In genomic region chr12:116434155-116435065, GRCh38 we compare ENCODE assay signal across 8 cellular contexts.
DNase-seq lines count a peak whose midpoint lies in the region; ATAC-seq and TF ChIP-seq lines count a peak whose summit lies in the region.

No MANE protein-coding gene starts in this region.

- H3K27ac ChIP-seq in parathyroid adenoma = peak overlapping the region; percentile 9

- no peak overlapping the region for H3K9ac ChIP-seq in parathyroid adenoma

- peak overlapping the region; percentile 57 for H2AFZ ChIP-seq in parathyroid adenoma

- H3K9me3 ChIP-seq in parathyroid adenoma (ENCODE audit: control insufficient read depth, low read length) = no peaks in the 10 kb centered on the region

- TF ChIP-seq CTCF in parathyroid adenoma (IDR thresholded peaks at IDR 0.05) = no peak

- H3K36me3 ChIP-seq in parathyroid adenoma (ENCODE audit: control insufficient read depth, insufficient read depth, low read length) = no peaks in the 10 kb centered on the region

- peaks cover 9% of the 10 kb centered on the region for H3K4me1 ChIP-seq in parathyroid adenoma

- DNase-seq in GM04504 (ENCODE audit: low read depth) (peak; percentile 92), glomerular visceral epithelial cell (ENCODE audit: extremely low spot score) (peak; percentile 81), NCI-H1092 treated with DMSO at 0.1 percent for 48 hours (lab: John Stamatoyannopoulos, UW) (no peak), GDM1 (lab: John Stamatoyannopoulos, UW) (no peak)
- DNase-seq in activated T-cell treated with anti-CD3 and anti-CD28 coated beads, Interleukin-2, amount 50 U/mL, for 48 hours = no peak

- H3K27me3 ChIP-seq in parathyroid adenoma (ENCODE audit: control insufficient read depth, insufficient read depth, low read length) = no peaks in the 10 kb centered on the region

- H3K79me2 ChIP-seq in parathyroid adenoma = no peaks in the 10 kb centered on the region

- no peak overlapping the region for H3K4me3 ChIP-seq in parathyroid adenoma (ENCODE audit: low read depth, low read length)

- peak overlapping the region; percentile 16 for H3K4me2 ChIP-seq in parathyroid adenoma (ENCODE audit: low read length)

- ATAC-seq in SK-N-SH treated with all-trans-retinoic acid at 6 μM for 48 hours (peak; percentile 96), HG03095 (IDR thresholded peaks at IDR 0.05; ENCODE audit: unreplicated experiment) (no peak)

TF ChIP-seq in SK-N-SH treated with all-trans-retinoic acid at 6 μM for 48 hours, 23 proteins besides CTCF, POLR2A, EP300 and RAD21:
- TF ChIP-seq ZNF8 (CRISPR knock-in tag; IDR thresholded peaks at IDR 0.05) = peak; percentile 73
- TF ChIP-seq SNAI2 (CRISPR knock-in tag; IDR thresholded peaks at IDR 0.05) = no peak
- peak; percentile 88 for TF ChIP-seq TSHZ2 (CRISPR knock-in tag; IDR thresholded peaks at IDR 0.05)
- TF ChIP-seq ESRRG (CRISPR knock-in tag; IDR thresholded peaks at IDR 0.05) = no peak
- 0 out of 2 replicates have a peak, but pooled peaks have one; percentile 31 for TF ChIP-seq ISL1 (CRISPR knock-in tag; IDR thresholded peaks at IDR 0.05)
- 0 out of 2 replicates have a peak, but pooled peaks have one; percentile 16 for TF ChIP-seq CSDC2 (CRISPR knock-in tag; IDR thresholded peaks at IDR 0.05)
- TF ChIP-seq ZFP3 (CRISPR knock-in tag; IDR thresholded peaks at IDR 0.05) = peak; percentile 30; the same call in 1 of the 2 replicates
- 0 out of 2 replicates have a peak, but pooled peaks have one; percentile 64 for TF ChIP-seq GLIS3 (CRISPR knock-in tag; IDR thresholded peaks at IDR 0.05)
- TF ChIP-seq OSR1 (CRISPR knock-in tag; IDR thresholded peaks at IDR 0.05) = no peak
- TF ChIP-seq, protein P1, sequence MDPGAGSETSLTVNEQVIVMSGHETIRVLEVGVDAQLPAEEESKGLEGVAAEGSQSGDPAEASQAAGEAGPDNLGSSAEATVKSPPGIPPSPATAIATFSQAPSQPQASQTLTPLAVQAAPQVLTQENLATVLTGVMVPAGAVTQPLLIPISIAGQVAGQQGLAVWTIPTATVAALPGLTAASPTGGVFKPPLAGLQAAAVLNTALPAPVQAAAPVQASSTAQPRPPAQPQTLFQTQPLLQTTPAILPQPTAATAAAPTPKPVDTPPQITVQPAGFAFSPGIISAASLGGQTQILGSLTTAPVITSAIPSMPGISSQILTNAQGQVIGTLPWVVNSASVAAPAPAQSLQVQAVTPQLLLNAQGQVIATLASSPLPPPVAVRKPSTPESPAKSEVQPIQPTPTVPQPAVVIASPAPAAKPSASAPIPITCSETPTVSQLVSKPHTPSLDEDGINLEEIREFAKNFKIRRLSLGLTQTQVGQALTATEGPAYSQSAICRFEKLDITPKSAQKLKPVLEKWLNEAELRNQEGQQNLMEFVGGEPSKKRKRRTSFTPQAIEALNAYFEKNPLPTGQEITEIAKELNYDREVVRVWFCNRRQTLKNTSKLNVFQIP (CRISPR knock-in tag; IDR thresholded peaks at IDR 0.05; ENCODE audit: borderline replicate concordance, low read depth) = peak; percentile 8; the same call in 1 of the 2 replicates
- TF ChIP-seq TCF4 (CRISPR knock-in tag; IDR thresholded peaks at IDR 0.05; ENCODE audit: borderline replicate concordance) = peak; percentile 78

Comparison
In these comparisons a context has a peak if more than half of its experiments do, and no peak if none do; other contexts are left out.
1. DNase-seq: peak in GM04504 (single experiment) and glomerular visceral epithelial cell (single experiment); none in activated T-cell treated with anti-CD3 and anti-CD28 coated beads, Interleukin-2, amount 50 U/mL, for 48 hours (0 of 2), NCI-H1092 treated with DMSO at 0.1 percent for 48 hours (single experiment) and GDM1 (single experiment).